1 cellular context compared by ENCODE assay signal in the genomic region with DNA sequence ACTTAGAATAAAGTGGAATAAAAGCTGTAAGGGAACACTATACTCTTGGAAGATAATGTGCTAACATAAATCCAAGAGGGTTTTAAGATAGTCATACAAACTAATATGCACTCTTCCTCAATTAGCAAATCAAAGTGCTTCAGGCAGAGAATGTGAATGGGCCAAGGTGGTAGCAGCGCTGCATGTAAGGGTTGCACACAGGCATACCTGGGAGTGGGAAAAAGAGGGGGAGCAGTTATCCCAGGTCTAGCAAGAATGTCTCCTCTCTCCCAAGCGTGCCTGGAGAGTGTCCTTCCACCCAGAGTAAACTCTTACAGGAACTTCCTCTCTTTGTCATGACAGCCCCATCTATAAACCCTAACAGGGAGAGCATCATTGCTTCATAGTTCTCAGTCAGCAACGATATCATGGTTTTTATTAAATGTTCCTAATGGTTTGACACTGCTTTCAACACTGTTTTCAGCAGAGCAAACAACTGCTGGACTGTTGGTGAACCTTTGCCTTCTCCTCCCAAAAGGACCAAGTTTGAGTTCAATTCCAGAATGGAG.
TF ChIP-seq lines count a peak whose summit lies in the region.

No MANE protein-coding gene starts in this region.

TF ChIP-seq in GM23338, 12 proteins besides CTCF, POLR2A, EP300 and RAD21:
- TF ChIP-seq, protein P1, sequence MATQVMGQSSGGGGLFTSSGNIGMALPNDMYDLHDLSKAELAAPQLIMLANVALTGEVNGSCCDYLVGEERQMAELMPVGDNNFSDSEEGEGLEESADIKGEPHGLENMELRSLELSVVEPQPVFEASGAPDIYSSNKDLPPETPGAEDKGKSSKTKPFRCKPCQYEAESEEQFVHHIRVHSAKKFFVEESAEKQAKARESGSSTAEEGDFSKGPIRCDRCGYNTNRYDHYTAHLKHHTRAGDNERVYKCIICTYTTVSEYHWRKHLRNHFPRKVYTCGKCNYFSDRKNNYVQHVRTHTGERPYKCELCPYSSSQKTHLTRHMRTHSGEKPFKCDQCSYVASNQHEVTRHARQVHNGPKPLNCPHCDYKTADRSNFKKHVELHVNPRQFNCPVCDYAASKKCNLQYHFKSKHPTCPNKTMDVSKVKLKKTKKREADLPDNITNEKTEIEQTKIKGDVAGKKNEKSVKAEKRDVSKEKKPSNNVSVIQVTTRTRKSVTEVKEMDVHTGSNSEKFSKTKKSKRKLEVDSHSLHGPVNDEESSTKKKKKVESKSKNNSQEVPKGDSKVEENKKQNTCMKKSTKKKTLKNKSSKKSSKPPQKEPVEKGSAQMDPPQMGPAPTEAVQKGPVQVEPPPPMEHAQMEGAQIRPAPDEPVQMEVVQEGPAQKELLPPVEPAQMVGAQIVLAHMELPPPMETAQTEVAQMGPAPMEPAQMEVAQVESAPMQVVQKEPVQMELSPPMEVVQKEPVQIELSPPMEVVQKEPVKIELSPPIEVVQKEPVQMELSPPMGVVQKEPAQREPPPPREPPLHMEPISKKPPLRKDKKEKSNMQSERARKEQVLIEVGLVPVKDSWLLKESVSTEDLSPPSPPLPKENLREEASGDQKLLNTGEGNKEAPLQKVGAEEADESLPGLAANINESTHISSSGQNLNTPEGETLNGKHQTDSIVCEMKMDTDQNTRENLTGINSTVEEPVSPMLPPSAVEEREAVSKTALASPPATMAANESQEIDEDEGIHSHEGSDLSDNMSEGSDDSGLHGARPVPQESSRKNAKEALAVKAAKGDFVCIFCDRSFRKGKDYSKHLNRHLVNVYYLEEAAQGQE (IDR thresholded peaks at IDR 0.05; ENCODE audit: unreplicated experiment) = no peak
- TF ChIP-seq ZNF331 (CRISPR knock-in tag; IDR thresholded peaks at IDR 0.05; ENCODE audit: low read depth) (no peak), JUNB (IDR thresholded peaks at IDR 0.05; ENCODE audit: unreplicated experiment) (no peak), ZNF462 (CRISPR knock-in tag; IDR thresholded peaks at IDR 0.05) (no peak), ETS1 (IDR thresholded peaks at IDR 0.05) (no peak), ZNF114 (CRISPR knock-in tag; IDR thresholded peaks at IDR 0.05) (no peak), STAT1 (IDR thresholded peaks at IDR 0.05; ENCODE audit: unreplicated experiment) (no peak), CREB1 (CRISPR knock-in tag; IDR thresholded peaks at IDR 0.05; ENCODE audit: low read depth) (no peak), POLR2AphosphoS5 (IDR thresholded peaks at IDR 0.05; ENCODE audit: low read depth) (no peak), EZH2phosphoT487 (IDR thresholded peaks at IDR 0.05; ENCODE audit: unreplicated experiment) (no peak), EZH2 (IDR thresholded peaks at IDR 0.05; ENCODE audit: low read depth, unreplicated experiment) (no peak), NANOG (IDR thresholded peaks at IDR 0.05; ENCODE audit: borderline replicate concordance) (no peak)
